Comparison of ENCODE assay signal across 8 cellular contexts in genomic region chr12:122437656-122438121, GRCh38. TPM values are rescaled to one million over a fixed set of nuclear protein-coding genes. Genes with fewer than 3 reads are reported as not detected.
DNase-seq lines count a peak whose midpoint lies in the region; ATAC-seq and TF ChIP-seq lines count a peak whose summit lies in the region.

No MANE protein-coding gene starts in this region.

- peak; percentile 84 for DNase-seq in IMR-90
- DNase-seq in amygdala (lab: John Stamatoyannopoulos, UW): peak in 36 of 56 donors; percentile 1 to 75 (median 24)
- DNase-seq in hepatic stellate cell (ENCODE audit: low spot score): peak; percentile 77
- peak; percentile 81 to 82 for DNase-seq in suprapubic skin (ENCODE audit: low spot score in 2 of 2)
- DNase-seq in SW 1271 (lab: John Stamatoyannopoulos, UW): no peak
- DNase-seq in activated naive CD4-positive, alpha-beta T cell treated with Interleukin-2 at 50 U/mL for 16 hours: no peak
- DNase-seq in activated T-cell treated with anti-CD3 and anti-CD28 coated beads for 4 hours: no peak

- H3K14ac ChIP-seq in IMR-90 (replicated peaks; ENCODE audit: low read depth, low read length): peak overlapping the region; percentile 44

- peak overlapping the region; percentile 33; the same call in 2 of the 3 replicates for H2BK15ac ChIP-seq in IMR-90 (ENCODE audit: low read depth, low read length)

- H3K23ac ChIP-seq in IMR-90 (ENCODE audit: low read depth, low read length): peak overlapping the region; percentile 54; the same call in 1 of the 2 replicates

- no peak overlapping the region for H2BK5ac ChIP-seq in IMR-90 (ENCODE audit: low read depth, low read length, poor library complexity, severe bottlenecking)

- no peak for TF ChIP-seq EP300 in suprapubic skin (IDR thresholded peaks at IDR 0.05)

- no peak for TF ChIP-seq RAD21 in IMR-90 (IDR thresholded peaks at IDR 0.05; ENCODE audit: low read length)

- no peak for TF ChIP-seq CTCF in IMR-90 (conservative IDR thresholded peaks at IDR 0.05; ENCODE audit: low read depth, low read length)
- TF ChIP-seq CTCF in suprapubic skin (IDR thresholded peaks at IDR 0.05): no peak

- H3K27ac ChIP-seq in IMR-90 (ENCODE audit: insufficient read depth, low read length) (no peak overlapping the region; the same call in 1 of the 2 replicates), suprapubic skin (peak overlapping the region; percentile 65)

- H2AK9ac ChIP-seq in IMR-90 (replicated peaks; ENCODE audit: low read depth, low read length, poor library complexity): peak overlapping the region; percentile 60

- peak overlapping the region; percentile 59 for H4K91ac ChIP-seq in IMR-90 (ENCODE audit: insufficient read depth, low read depth, low read length)

- H3K9ac ChIP-seq in IMR-90 (ENCODE audit: low read depth, low read length): no peak overlapping the region

- peak overlapping the region; percentile 2 to 34; a peak in 1 of 4 replicates for H4K8ac ChIP-seq in IMR-90 (ENCODE audit: low read depth in 2 of 2, low read length in 2 of 2)

- H3K18ac ChIP-seq in IMR-90 (ENCODE audit: low read depth, low read length): peak overlapping the region; percentile 44; the same call in 1 of the 2 replicates

- H4K20me1 ChIP-seq in IMR-90 (ENCODE audit: insufficient read depth, low read length): no peaks in the 10 kb centered on the region

- peak overlapping the region; percentile 0; the same call in 1 of the 2 replicates for H2BK20ac ChIP-seq in IMR-90 (ENCODE audit: low read depth, low read length)

- POLR2A ChIA-PET in IMR-90 (lab: Charles Lee; ENCODE audit: unreplicated experiment): no interaction called here

- H3K4me3 ChIP-seq in IMR-90 (ENCODE audit: insufficient read depth, low read depth, low read length) (no peak overlapping the region), suprapubic skin (no peak overlapping the region)

- no peak overlapping the region for H3K56ac ChIP-seq in IMR-90 (ENCODE audit: extremely low read depth, insufficient read depth, low read length)

- peaks cover 3% of the 10 kb centered on the region; the same call in 1 of the 2 replicates for H3K9me1 ChIP-seq in IMR-90 (ENCODE audit: insufficient read depth, low read length)

- H3K27me3 ChIP-seq in IMR-90 (ENCODE audit: control insufficient read depth, insufficient read depth, low read length) (no peaks in the 10 kb centered on the region), suprapubic skin (no peaks in the 10 kb centered on the region)

- TF ChIP-seq POLR2A in IMR-90 (IDR thresholded peaks at IDR 0.05; ENCODE audit: low read depth, low read length): no peak
- no peak for TF ChIP-seq POLR2A in suprapubic skin (IDR thresholded peaks at IDR 0.05)

- peak overlapping the region; percentile 63 for H2AK5ac ChIP-seq in IMR-90 (ENCODE audit: low read depth, low read length)

- H3K36me3 ChIP-seq in IMR-90 (ENCODE audit: control insufficient read depth, insufficient read depth, low read length): no peaks in the 10 kb centered on the region
- H3K36me3 ChIP-seq in suprapubic skin: no peaks in the 10 kb centered on the region

- no peaks in the 10 kb centered on the region for H3K79me1 ChIP-seq in IMR-90 (ENCODE audit: low read depth in 1 of 2, low read length in 2 of 2)

- CTCF ChIA-PET in IMR-90 (lab: Yijun Ruan, JAX): no interaction called here

- ATAC-seq in IMR-90 (ENCODE audit: low read depth) (peak; percentile 98), HG03045 (IDR thresholded peaks at IDR 0.05; ENCODE audit: unreplicated experiment) (no peak)

- H4K5ac ChIP-seq in IMR-90 (ENCODE audit: low read depth, low read length): no peak overlapping the region; the same call in 1 of the 2 replicates

- H3K4me1 ChIP-seq in IMR-90 (ENCODE audit: control insufficient read depth, insufficient read depth, low read length): peaks cover 7% of the 10 kb centered on the region
- peaks cover 20% of the 10 kb centered on the region for H3K4me1 ChIP-seq in suprapubic skin

- WGBS in IMR-90 (ENCODE audit: extremely low coverage in 2 of 2, insufficient read length in 1 of 2), 2 experiments: no CpG with 5 or more reads among the region's 8 CpGs
- 32% methylated on average over 8 of the region's 8 CpGs for WGBS in suprapubic skin

- peak overlapping the region; percentile 87 for H2AFZ ChIP-seq in IMR-90 (replicated peaks; ENCODE audit: low read length, poor library complexity)

- no TSS peak for BruUV-seq in IMR-90 (replicated peaks; lab: Mats Ljungman, UMichigan)

- peak overlapping the region; percentile 53 for H3K4ac ChIP-seq in IMR-90 (ENCODE audit: low read depth, low read length)

- peak overlapping the region; percentile 35; the same call in 1 of the 2 replicates for H3K4me2 ChIP-seq in IMR-90 (ENCODE audit: low read depth, low read length)

- peak overlapping the region; percentile 36 for H2BK120ac ChIP-seq in IMR-90 (ENCODE audit: low read depth, low read length)

- in situ Hi-C loops in IMR-90 (cut with MboI; ENCODE audit: low sequenced_read_pairs): no loop called here

- no peaks in the 10 kb centered on the region for H3K9me3 ChIP-seq in IMR-90 (ENCODE audit: control insufficient read depth, insufficient read depth, low read length)
- H3K9me3 ChIP-seq in suprapubic skin: no peaks in the 10 kb centered on the region

- intact Hi-C loops in IMR-90 (cut with micrococcal nuclease): no loop called here

- dilution Hi-C loops in IMR-90 (cut with HindIII; ENCODE audit: low sequenced_read_pairs, unreplicated experiment): no loop called here

TF ChIP-seq in IMR-90, 13 proteins besides CTCF, POLR2A, EP300 and RAD21:
- no peak for TF ChIP-seq RCOR1 (IDR thresholded peaks at IDR 0.05; ENCODE audit: insufficient replicate concordance, low read length)
- no peak for TF ChIP-seq RFX5 (IDR thresholded peaks at IDR 0.05; ENCODE audit: low read depth, low read length)
- no peak for TF ChIP-seq USF2 (IDR thresholded peaks at IDR 0.05; ENCODE audit: low read depth, low read length)
- no peak for TF ChIP-seq SMC3 (IDR thresholded peaks at IDR 0.05; ENCODE audit: low read depth, low read length)
- TF ChIP-seq MAFK (IDR thresholded peaks at IDR 0.05; ENCODE audit: low read depth, low read length): no peak
- TF ChIP-seq, protein P1, sequence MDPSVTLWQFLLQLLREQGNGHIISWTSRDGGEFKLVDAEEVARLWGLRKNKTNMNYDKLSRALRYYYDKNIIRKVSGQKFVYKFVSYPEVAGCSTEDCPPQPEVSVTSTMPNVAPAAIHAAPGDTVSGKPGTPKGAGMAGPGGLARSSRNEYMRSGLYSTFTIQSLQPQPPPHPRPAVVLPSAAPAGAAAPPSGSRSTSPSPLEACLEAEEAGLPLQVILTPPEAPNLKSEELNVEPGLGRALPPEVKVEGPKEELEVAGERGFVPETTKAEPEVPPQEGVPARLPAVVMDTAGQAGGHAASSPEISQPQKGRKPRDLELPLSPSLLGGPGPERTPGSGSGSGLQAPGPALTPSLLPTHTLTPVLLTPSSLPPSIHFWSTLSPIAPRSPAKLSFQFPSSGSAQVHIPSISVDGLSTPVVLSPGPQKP (IDR thresholded peaks at IDR 0.05; ENCODE audit: borderline replicate concordance, low read depth, low read length): no peak
- no peak for TF ChIP-seq MAZ (IDR thresholded peaks at IDR 0.05; ENCODE audit: borderline replicate concordance, low read depth, low read length)

RNA-seq across cellular contexts. Expression of gene CLIP1, which starts 15.2 kb away (rescaled TPM):
- total RNA-seq in IMR-90 (2012; rRNA removed): 54.8 and 58.9 TPM in 2 replicates
- polyA plus RNA-seq in IMR-90 (2012; rRNA removed): 35.6 and 38.0 TPM in 2 replicates
- polyA plus RNA-seq in IMR-90 (2012; cell fraction: cytosol; rRNA removed): 14.5 and 24.5 TPM in 2 replicates
- 33.5 and 72.7 TPM in 2 replicates for polyA plus RNA-seq in IMR-90 (2012; cell fraction: nucleus; rRNA removed; ENCODE audit: low replicate concordance)
- 100 to 1,000 TPM; 107 to 170 (median 149) TPM for total RNA-seq in suprapubic skin

Comparison
In these comparisons a context has a peak if more than half of its experiments do, and no peak if none do; other contexts are left out.
1. DNase-seq: peak in IMR-90 (single experiment), amygdala (36 of 56), hepatic stellate cell (single experiment) and suprapubic skin (2 of 2); none in SW 1271 (0 of 2), activated naive CD4-positive, alpha-beta T cell treated with Interleukin-2 at 50 U/mL for 16 hours (single experiment) and activated T-cell treated with anti-CD3 and anti-CD28 coated beads for 4 hours (single experiment).